14 cellular contexts compared by ENCODE assay signal in the genomic region with DNA sequence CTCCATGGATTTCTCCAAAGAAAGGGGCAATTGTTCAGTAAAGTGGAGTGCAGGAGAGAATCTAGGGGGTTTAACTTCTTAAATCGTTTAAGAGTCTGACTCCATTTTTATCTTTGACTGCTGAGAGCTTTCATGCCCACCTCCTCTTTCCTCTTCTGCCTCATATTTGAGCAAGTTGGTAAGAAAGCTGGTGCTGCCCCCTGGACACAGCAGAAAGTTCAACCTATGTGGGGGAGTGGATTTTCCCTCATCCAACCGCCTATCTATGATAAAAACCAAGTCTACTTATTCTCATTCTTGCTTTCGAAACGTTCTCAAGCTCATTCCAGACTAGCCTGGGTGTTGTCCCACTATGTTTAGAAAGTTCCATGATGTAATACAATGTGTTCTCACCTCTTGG. TPM values are rescaled to one million over a fixed set of nuclear protein-coding genes. Genes with fewer than 3 reads are reported as not detected.
DNase-seq lines count a peak whose midpoint lies in the region; ATAC-seq and TF ChIP-seq lines count a peak whose summit lies in the region.
"Had no signal": no experiment of that assay in that cellular context is flagged by ENCODE, and none has a peak within 500 bp of the region (broad histone marks: within the 10 kb centered on the region; RNA-seq: fewer than 3 reads in every experiment).

No MANE protein-coding gene starts in this region.

- H3K9me3 Mint-ChIP-seq in activated B cell treated with CpG ODN at 0.5 μM for 24 hours = peaks cover 4% of the 10 kb centered on the region
- H3K9me3 Mint-ChIP-seq: central memory CD8-positive, alpha-beta T cell had no signal

- H3K4me3 Mint-ChIP-seq in activated B cell treated with CpG ODN at 0.5 μM for 24 hours = no peak overlapping the region
- H3K4me3 Mint-ChIP-seq: central memory CD8-positive, alpha-beta T cell; T-helper 2 cell treated with Interferon-gamma antibody and Interleukin-4, amounts not matched to agents 5 μg/mL and 100 μg/mL, for 36 hours had no signal

- H2AFZ ChIP-seq in HCT116 (ENCODE audit: low read depth, low read length, poor library complexity, severe bottlenecking) = no peak overlapping the region

- no peak overlapping the region for H3K27ac ChIP-seq in HCT116 (ENCODE audit: low read depth, low read length)
- H3K27ac ChIP-seq: A549, upper lobe of right lung had no signal

- H3K27me3 Mint-ChIP-seq in activated B cell treated with CpG ODN at 0.5 μM for 24 hours = no peaks in the 10 kb centered on the region
- H3K27me3 Mint-ChIP-seq: central memory CD8-positive, alpha-beta T cell had no signal

- no peak overlapping the region for H3K4me2 ChIP-seq in HCT116 (ENCODE audit: low read length)
- H3K4me2 ChIP-seq: A549 had no signal

- TF ChIP-seq POLR2A in HCT116 (IDR thresholded peaks at IDR 0.05; ENCODE audit: borderline replicate concordance, extremely low read depth, insufficient read depth, insufficient read length) = no peak

- no peak overlapping the region for H3K9ac ChIP-seq in HCT116 (ENCODE audit: low read length)

- H3K27ac Mint-ChIP-seq in activated B cell treated with CpG ODN at 0.5 μM for 24 hours = peak overlapping the region; percentile 57
- H3K27ac Mint-ChIP-seq: T-helper 2 cell treated with Interferon-gamma antibody and Interleukin-4, amounts not matched to agents 5 μg/mL and 100 μg/mL, for 36 hours had no signal

- no peaks in the 10 kb centered on the region for H3K27me3 ChIP-seq in HCT116 (ENCODE audit: insufficient read depth, low read length)
- H3K27me3 ChIP-seq: upper lobe of right lung had no signal

- H3K9me3 ChIP-seq in HCT116 (ENCODE audit: control insufficient read depth in 1 of 2, insufficient read depth in 1 of 2, low read depth in 1 of 2, low read length in 2 of 2) = no peaks in the 10 kb centered on the region
- H3K9me3 ChIP-seq: A549, upper lobe of right lung had no signal

- CTCF ChIA-PET in HCT116 (lab: Charles Lee) (interaction anchor here (1.1 kb wide), 1 partner anchor 10 kb away, joined by 3 read pairs; no protein-coding TSS in a partner anchor), activated B cell treated with CpG ODN at 0.5 μM for 24 hours (lab: Charles Lee) (interaction anchor here (0.9 to 2.7 kb wide), 14 partner anchors 9 to 646 kb away, joined by 3 to 16 read pairs (median 4); no protein-coding TSS in a partner anchor)

- TF ChIP-seq CTCF in HCT116 (IDR thresholded peaks at IDR 0.05 in 2 of 3, conservative IDR thresholded peaks at IDR 0.05 in 1 of 3; ENCODE audit: borderline replicate concordance in 1 of 3, insufficient read depth in 1 of 3, low read depth in 2 of 3, low read length in 2 of 3) = peak; percentile 22 to 34 (median 29); a peak in 3 of 6 replicates
- no peak for TF ChIP-seq CTCF in activated B cell treated with CpG ODN at 0.5 μM for 24 hours (IDR thresholded peaks at IDR 0.05)

- H3K36me3 Mint-ChIP-seq in activated B cell treated with CpG ODN at 0.5 μM for 24 hours (ENCODE audit: low read depth) = no peaks in the 10 kb centered on the region

- H3K9me2 ChIP-seq in HCT116 (ENCODE audit: insufficient read depth) = no peaks in the 10 kb centered on the region

- POLR2A ChIA-PET in HCT116 (lab: Charles Lee) (no interaction called here), activated B cell treated with CpG ODN at 0.5 μM for 24 hours (lab: Charles Lee) (interaction anchor here (0.7 to 1.4 kb wide), 3 partner anchors 190 to 198 kb away, joined by 3 to 8 read pairs (median 3); no protein-coding TSS in a partner anchor)

- RAD21 ChIA-PET in HCT116 (lab: Charles Lee; ENCODE audit: low non-redundant PET in 1 of 2, low total read pairs in 2 of 2, uncharacterized antibody in 2 of 2, unreplicated experiment in 2 of 2) = no interaction called here

- no peaks in the 10 kb centered on the region for H3K79me2 ChIP-seq in HCT116 (ENCODE audit: insufficient read depth, low read length)

- intact Hi-C loops in HCT116 (cut with micrococcal nuclease) (no loop called here), activated B cell treated with CpG ODN at 0.5 μM for 24 hours (cut with micrococcal nuclease) (loop anchor here (1.0 to 5.0 kb wide), 8 partner anchors 100 to 1084 kb away; a partner anchor contains a TSS)

- no peak overlapping the region for H3K4me3 ChIP-seq in HCT116 (replicated peaks in 1 of 2; ENCODE audit: low read depth in 1 of 2, low read length in 2 of 2)
- H3K4me3 ChIP-seq: A549, upper lobe of right lung had no signal

- BruUV-seq in HCT116 (replicated peaks; lab: Mats Ljungman, UMichigan) = no TSS peak

- TF ChIP-seq RAD21 in HCT116 (IDR thresholded peaks at IDR 0.05; ENCODE audit: low read depth) = peak; percentile 57

- no peaks in the 10 kb centered on the region for H3K4me1 ChIP-seq in HCT116 (ENCODE audit: control insufficient read depth in 1 of 2, insufficient read depth in 2 of 2, low read length in 2 of 2)
- H3K4me1 ChIP-seq: A549, upper lobe of right lung had no signal

- H3K4me1 Mint-ChIP-seq in activated B cell treated with CpG ODN at 0.5 μM for 24 hours = peaks cover 14% of the 10 kb centered on the region
- H3K4me1 Mint-ChIP-seq: central memory CD8-positive, alpha-beta T cell had no signal

- H3K36me3 ChIP-seq in HCT116 (ENCODE audit: control insufficient read depth in 1 of 2, insufficient read depth in 2 of 2, low read length in 2 of 2) = no peaks in the 10 kb centered on the region
- H3K36me3 ChIP-seq: upper lobe of right lung had no signal

- no peaks in the 10 kb centered on the region for H4K20me1 ChIP-seq in HCT116 (ENCODE audit: insufficient read depth)

- ATAC-seq in HCT116 = peak; percentile 46; the same call in 1 of the 2 replicates
- ATAC-seq in activated B cell treated with CpG ODN at 0.5 μM for 24 hours (ENCODE audit: low read depth) = peak; percentile 91
- ATAC-seq in GM18517 (IDR thresholded peaks at IDR 0.05; ENCODE audit: unreplicated experiment) = no peak
- ATAC-seq in GM18873 (IDR thresholded peaks at IDR 0.05; ENCODE audit: low FRiP score, unreplicated experiment) = no peak
- ATAC-seq: A549, upper lobe of right lung had no signal

- peak; percentile 32 to 36 for DNase-seq in activated CD4-positive, alpha-beta T cell treated with anti-CD3 and anti-CD28 coated beads for 4 hours
- DNase-seq in activated CD4-positive, alpha-beta T cell treated with anti-CD3 and anti-CD28 coated beads for 48 hours = no peak
- DNase-seq in HCT116 (ENCODE audit: low read depth, low spot score) (no peak), activated B cell treated with CpG ODN at 0.5 μM for 24 hours (no peak), left kidney (ENCODE audit: low read depth, low spot score) (peak; percentile 22), kidney tubule cell (ENCODE audit: low spot score) (no peak)
- DNase-seq: foreskin fibroblast, upper lobe of right lung had no signal

TF ChIP-seq in HCT116, 20 proteins besides CTCF, POLR2A, EP300 and RAD21:
- TF ChIP-seq TCF7L2 (IDR thresholded peaks at IDR 0.05; ENCODE audit: borderline replicate concordance, extremely low read depth, insufficient read depth, insufficient read length) (no peak), YY1 (IDR thresholded peaks at IDR 0.05; ENCODE audit: extremely low read depth, insufficient replicate concordance, low read depth, low read length) (peak; percentile 7)
- TF ChIP-seq, protein P1, sequence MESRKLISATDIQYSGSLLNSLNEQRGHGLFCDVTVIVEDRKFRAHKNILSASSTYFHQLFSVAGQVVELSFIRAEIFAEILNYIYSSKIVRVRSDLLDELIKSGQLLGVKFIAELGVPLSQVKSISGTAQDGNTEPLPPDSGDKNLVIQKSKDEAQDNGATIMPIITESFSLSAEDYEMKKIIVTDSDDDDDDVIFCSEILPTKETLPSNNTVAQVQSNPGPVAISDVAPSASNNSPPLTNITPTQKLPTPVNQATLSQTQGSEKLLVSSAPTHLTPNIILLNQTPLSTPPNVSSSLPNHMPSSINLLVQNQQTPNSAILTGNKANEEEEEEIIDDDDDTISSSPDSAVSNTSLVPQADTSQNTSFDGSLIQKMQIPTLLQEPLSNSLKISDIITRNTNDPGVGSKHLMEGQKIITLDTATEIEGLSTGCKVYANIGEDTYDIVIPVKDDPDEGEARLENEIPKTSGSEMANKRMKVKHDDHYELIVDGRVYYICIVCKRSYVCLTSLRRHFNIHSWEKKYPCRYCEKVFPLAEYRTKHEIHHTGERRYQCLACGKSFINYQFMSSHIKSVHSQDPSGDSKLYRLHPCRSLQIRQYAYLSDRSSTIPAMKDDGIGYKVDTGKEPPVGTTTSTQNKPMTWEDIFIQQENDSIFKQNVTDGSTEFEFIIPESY (IDR thresholded peaks at IDR 0.05; ENCODE audit: extremely low read depth, insufficient replicate concordance, low read length) = no peak

RNA-seq across cellular contexts. Expression of a gene that starts 26.0 kb away (rescaled TPM):
- total RNA-seq in HCT116 (2021; ENCODE audit: unreplicated experiment) (not detected), activated B cell treated with CpG ODN at 0.5 μM for 24 hours (1.00 and 1.1 TPM in 2 replicates)
- polyA plus RNA-seq in HCT116 (2012) = 0.04 and 0.07 TPM in 2 replicates
- polyA plus RNA-seq: keratinocyte had no signal

Comparison
In these comparisons a context has a peak if more than half of its experiments do, and no peak if none do; other contexts are left out.
1. DNase-seq: peak in activated CD4-positive, alpha-beta T cell treated with anti-CD3 and anti-CD28 coated beads for 4 hours (2 of 2) and left kidney (single experiment); none in activated CD4-positive, alpha-beta T cell treated with anti-CD3 and anti-CD28 coated beads for 48 hours (single experiment), HCT116 (single experiment), activated B cell treated with CpG ODN at 0.5 μM for 24 hours (single experiment) and kidney tubule cell (single experiment).
2. ATAC-seq: peak in HCT116 (single experiment) and activated B cell treated with CpG ODN at 0.5 μM for 24 hours (single experiment); none in GM18517 (single experiment) and GM18873 (single experiment).